6 cellular contexts compared by ENCODE assay signal in genomic region chr13:42645717-42646116, GRCh38.
"Had no signal": no experiment of that assay in that cellular context is flagged by ENCODE, and none has a peak within 500 bp of the region (broad histone marks: within the 10 kb centered on the region; RNA-seq: fewer than 3 reads in every experiment).

No MANE protein-coding gene starts in this region.

- H3K27ac ChIP-seq: GM23248 had no signal

- H3K4me3 ChIP-seq: GM23248, K562 had no signal

- ATAC-seq: K562 had no signal

- DNase-seq: GM23248, H9, HCEC 1CT, IMR-90, KG1 had no signal

- H2AFZ ChIP-seq: GM23248 had no signal

- H3K27ac Mint-ChIP-seq: H9 had no signal

- H3K4me3 Mint-ChIP-seq: H9 had no signal
